ENCODE assay signal across 15 cellular contexts in genomic region chr16:87833548-87833947, GRCh38. TPM values are rescaled to one million over a fixed set of nuclear protein-coding genes. Genes with fewer than 3 reads are reported as not detected.
A peak's percentile ranks its signal among the peaks of the same experiment; 100 is the strongest.
DNase-seq lines count a peak whose midpoint lies in the region; ATAC-seq and TF ChIP-seq lines count a peak whose summit lies in the region.
"Had no signal": no experiment of that assay in that cellular context is flagged by ENCODE, and none has a peak within 500 bp of the region (broad histone marks: within the 10 kb centered on the region; RNA-seq: fewer than 3 reads in every experiment).

No MANE protein-coding gene starts in this region.

- H3K4me2 ChIP-seq in BLaER1 (peak overlapping the region; percentile 97), GM23338 (no peak overlapping the region)

- H3K27me3 ChIP-seq in BLaER1 (no peaks in the 10 kb centered on the region), esophagus (ENCODE audit: control insufficient read depth in 1 of 2, insufficient read depth in 2 of 2, low read length in 2 of 2) (no peaks in the 10 kb centered on the region), GM23338 (ENCODE audit: insufficient read depth) (no peaks in the 10 kb centered on the region)

- H3K36me3 Mint-ChIP-seq in activated CD4-positive, alpha-beta memory T cell treated with anti-CD3 and anti-CD28 coated beads for 36 hours, result peaks cover 67% of the 10 kb centered on the region
- H3K36me3 Mint-ChIP-seq in activated CD4-positive, alpha-beta memory T cell treated with anti-CD3 and anti-CD28 coated beads, Interleukin-2, amount 10 ng/mL, durations not matched to agents 7 days and 5 days (ENCODE audit: low read depth), result peaks cover 74% of the 10 kb centered on the region
- peaks cover 84% of the 10 kb centered on the region for H3K36me3 Mint-ChIP-seq in GM23338 (ENCODE audit: low read depth)

- H3K4me1 ChIP-seq in BLaER1 (peaks cover 100% of the 10 kb centered on the region), esophagus (ENCODE audit: control insufficient read depth in 2 of 2, insufficient read depth in 2 of 2, low read length in 1 of 2) (peaks cover 7 to 15% of the 10 kb centered on the region in 2 donors), GM23338 (ENCODE audit: insufficient read depth) (peaks cover 18% of the 10 kb centered on the region)

- H2AFZ ChIP-seq in GM23338, result no peak overlapping the region
- H2AFZ ChIP-seq: GM23248 had no signal

- H3K36me3 ChIP-seq in BLaER1 (peaks cover 78% of the 10 kb centered on the region), esophagus (ENCODE audit: control insufficient read depth in 2 of 2, insufficient read depth in 2 of 2, low read length in 1 of 2) (peaks cover 7 to 39% of the 10 kb centered on the region in 2 donors), GM23338 (ENCODE audit: insufficient read depth) (peaks cover 33% of the 10 kb centered on the region; the same call in 1 of the 2 replicates)

- peaks cover 15% of the 10 kb centered on the region; the same call in 1 of the 2 replicates for H3F3A ChIP-seq in GM23338 (replicated peaks; ENCODE audit: low read depth)

- no peaks in the 10 kb centered on the region for H3K9me3 ChIP-seq in BLaER1
- H3K9me3 ChIP-seq in esophagus (ENCODE audit: control insufficient read depth in 2 of 2, insufficient read depth in 1 of 2, low read depth in 1 of 2, low read length in 1 of 2), result peaks cover 0 to 2% of the 10 kb centered on the region in 2 donors

- no peak overlapping the region for H3K4me3 Mint-ChIP-seq in activated CD4-positive, alpha-beta memory T cell treated with anti-CD3 and anti-CD28 coated beads for 36 hours
- no peak overlapping the region for H3K4me3 Mint-ChIP-seq in activated CD4-positive, alpha-beta memory T cell treated with anti-CD3 and anti-CD28 coated beads, Interleukin-2, amount 10 ng/mL, durations not matched to agents 7 days and 5 days
- no peak overlapping the region for H3K4me3 Mint-ChIP-seq in GM23338
- H3K4me3 Mint-ChIP-seq: CD4-positive, CD25-positive, alpha-beta regulatory T cell had no signal

- WGBS in esophagus, 2 donors, result 64 to 75% methylated on average over 13 to 16 of the region's 16 CpGs

- H3K4me3 ChIP-seq in BLaER1 (peak overlapping the region; percentile 34), esophagus (ENCODE audit: low read depth in 1 of 2, low read length in 2 of 2) (no peak overlapping the region), GM23338 (no peak overlapping the region)
- H3K4me3 ChIP-seq: GM23248 had no signal

- DNase-seq in activated CD4-positive, alpha-beta memory T cell treated with anti-CD3 and anti-CD28 coated beads for 36 hours, result peak; percentile 10
- no peak for DNase-seq in activated CD4-positive, alpha-beta memory T cell treated with anti-CD3 and anti-CD28 coated beads, Interleukin-2, amount 10 ng/mL, durations not matched to agents 7 days and 5 days
- DNase-seq in RWPE1 (ENCODE audit: low spot score) (no peak), middle frontal gyrus (ENCODE audit: extremely low spot score, low spot score) (no peak), NCI-H345 (lab: John Stamatoyannopoulos, UW) (no peak), GM23338 (ENCODE audit: low spot score) (no peak)
- DNase-seq: CD4-positive, CD25-positive, alpha-beta regulatory T cell; DMS79 treated with DMSO at 0.1 percent for 48 hours; GDM1; GM23248; NCI-H226; SHP77 had no signal

- no peak for TF ChIP-seq CTCF in RWPE1 (conservative IDR thresholded peaks at IDR 0.05; ENCODE audit: low read depth)
- no peak for TF ChIP-seq CTCF in GM23338 (conservative IDR thresholded peaks at IDR 0.05; ENCODE audit: low read depth in 2 of 2)

- no peak overlapping the region for H3K27ac Mint-ChIP-seq in activated CD4-positive, alpha-beta memory T cell treated with anti-CD3 and anti-CD28 coated beads for 36 hours
- no peak overlapping the region for H3K27ac Mint-ChIP-seq in activated CD4-positive, alpha-beta memory T cell treated with anti-CD3 and anti-CD28 coated beads, Interleukin-2, amount 10 ng/mL, durations not matched to agents 7 days and 5 days
- H3K27ac Mint-ChIP-seq in GM23338, result no peak overlapping the region
- H3K27ac Mint-ChIP-seq: CD4-positive, CD25-positive, alpha-beta regulatory T cell had no signal

- ATAC-seq in GM23338, result no peak
- ATAC-seq: Panc1 had no signal

- H3K4me1 Mint-ChIP-seq in activated CD4-positive, alpha-beta memory T cell treated with anti-CD3 and anti-CD28 coated beads for 36 hours (ENCODE audit: low read depth), result no peaks in the 10 kb centered on the region
- peaks cover 2% of the 10 kb centered on the region for H3K4me1 Mint-ChIP-seq in activated CD4-positive, alpha-beta memory T cell treated with anti-CD3 and anti-CD28 coated beads, Interleukin-2, amount 10 ng/mL, durations not matched to agents 7 days and 5 days
- H3K4me1 Mint-ChIP-seq in GM23338, result peaks cover 25% of the 10 kb centered on the region
- H3K4me1 Mint-ChIP-seq: CD4-positive, CD25-positive, alpha-beta regulatory T cell had no signal

- H3K9me3 Mint-ChIP-seq in activated CD4-positive, alpha-beta memory T cell treated with anti-CD3 and anti-CD28 coated beads for 36 hours, result no peaks in the 10 kb centered on the region
- no peaks in the 10 kb centered on the region for H3K9me3 Mint-ChIP-seq in activated CD4-positive, alpha-beta memory T cell treated with anti-CD3 and anti-CD28 coated beads, Interleukin-2, amount 10 ng/mL, durations not matched to agents 7 days and 5 days
- no peaks in the 10 kb centered on the region; the same call in 2 of the 3 replicates for H3K9me3 Mint-ChIP-seq in GM23338

- H3K79me2 ChIP-seq in GM23338 (replicated peaks; ENCODE audit: insufficient read depth), result no peaks in the 10 kb centered on the region

- no peaks in the 10 kb centered on the region for H3K9me2 ChIP-seq in GM23338 (ENCODE audit: insufficient read depth)

- no peaks in the 10 kb centered on the region for H3K27me3 Mint-ChIP-seq in activated CD4-positive, alpha-beta memory T cell treated with anti-CD3 and anti-CD28 coated beads for 36 hours
- no peaks in the 10 kb centered on the region for H3K27me3 Mint-ChIP-seq in activated CD4-positive, alpha-beta memory T cell treated with anti-CD3 and anti-CD28 coated beads, Interleukin-2, amount 10 ng/mL, durations not matched to agents 7 days and 5 days
- peaks cover 18% of the 10 kb centered on the region for H3K27me3 Mint-ChIP-seq in GM23338 (ENCODE audit: insufficient read depth, low read depth, poor library complexity)
- H3K27me3 Mint-ChIP-seq: CD4-positive, CD25-positive, alpha-beta regulatory T cell had no signal

- peaks cover 100% of the 10 kb centered on the region for H4K20me1 ChIP-seq in BLaER1
- peaks cover 5% of the 10 kb centered on the region for H4K20me1 ChIP-seq in GM23338 (replicated peaks; ENCODE audit: insufficient read depth)

- CTCF ChIA-PET in activated CD4-positive, alpha-beta memory T cell treated with anti-CD3 and anti-CD28 coated beads for 36 hours (lab: Charles Lee), result interaction anchor here (0.8 to 3.8 kb wide), 2 partner anchors 16 to 55 kb away, joined by 4 to 20 read pairs; no protein-coding TSS in a partner anchor
- CTCF ChIA-PET in activated CD4-positive, alpha-beta memory T cell treated with anti-CD3 and anti-CD28 coated beads, Interleukin-2, amount 10 ng/mL, durations not matched to agents 7 days and 5 days (lab: Charles Lee), result interaction anchor here (1.6 kb wide), 1 partner anchor 54 kb away, joined by 6 read pairs; no protein-coding TSS in a partner anchor
- CTCF ChIA-PET in RWPE1 (lab: Yijun Ruan, JAX), result interaction anchor here (6.6 kb wide), 1 partner anchor 54 kb away, joined by 37 read pairs; no protein-coding TSS in a partner anchor

- peak overlapping the region; percentile 44; the same call in 1 of the 2 replicates for H3K9ac ChIP-seq in BLaER1
- H3K9ac ChIP-seq: GM23248 had no signal

- POLR2A ChIA-PET in activated CD4-positive, alpha-beta memory T cell treated with anti-CD3 and anti-CD28 coated beads for 36 hours (lab: Charles Lee), result interaction anchor here (1.7 kb wide), 1 partner anchor 13 kb away, joined by 4 read pairs; no protein-coding TSS in a partner anchor
- POLR2A ChIA-PET in activated CD4-positive, alpha-beta memory T cell treated with anti-CD3 and anti-CD28 coated beads, Interleukin-2, amount 10 ng/mL, durations not matched to agents 7 days and 5 days (lab: Charles Lee), result interaction anchor here (1.0 kb wide), 1 partner anchor 8 kb away, joined by 3 read pairs; no protein-coding TSS in a partner anchor
- POLR2A ChIA-PET in RWPE1 (lab: Yijun Ruan, JAX; ENCODE audit: low non-redundant PET), result interaction anchor here (0.6 kb wide), 1 partner anchor 54 kb away, joined by 5 read pairs; no protein-coding TSS in a partner anchor

- intact Hi-C loops in activated CD4-positive, alpha-beta memory T cell treated with anti-CD3 and anti-CD28 coated beads for 36 hours (cut with micrococcal nuclease), result no loop called here

- H3K27ac ChIP-seq in BLaER1 (peak overlapping the region; percentile 70), RWPE1 (peak overlapping the region; percentile 98), esophagus (ENCODE audit: low read depth in 2 of 2, low read length in 1 of 2) (peak overlapping the region; percentile 18 to 52), GM23338 (ENCODE audit: low read depth) (no peak overlapping the region)
- H3K27ac ChIP-seq: GM23248 had no signal

TF ChIP-seq in GM23338, 12 proteins besides CTCF, POLR2A, EP300 and RAD21 (continues in another document):
- no peak for TF ChIP-seq EZH2phosphoT487 (IDR thresholded peaks at IDR 0.05; ENCODE audit: unreplicated experiment)

RNA-seq across cellular contexts. Expression of gene SLC7A5, which starts 35.8 kb away (rescaled TPM):
- total RNA-seq in activated CD4-positive, alpha-beta memory T cell treated with anti-CD3 and anti-CD28 coated beads for 36 hours, result 100 to 1,000 TPM; 262 TPM
- 100 to 1,000 TPM; 178 to 187 TPM for total RNA-seq in activated CD4-positive, alpha-beta memory T cell treated with anti-CD3 and anti-CD28 coated beads, Interleukin-2, amount 10 ng/mL, durations not matched to agents 7 days and 5 days
- polyA plus RNA-seq in esophagus (100 to 1,000 TPM; 117 to 138 TPM), GM23338 (2016; fragmentation: Nextera tagmentation; extraction: Ambion mirVana) (107 and 109 TPM in 2 replicates)
- 328 and 386 TPM in 2 replicates for total RNA-seq in GM23338 (2014; rRNA removed; shearing (Covaris generic))
